In the genomic region with DNA sequence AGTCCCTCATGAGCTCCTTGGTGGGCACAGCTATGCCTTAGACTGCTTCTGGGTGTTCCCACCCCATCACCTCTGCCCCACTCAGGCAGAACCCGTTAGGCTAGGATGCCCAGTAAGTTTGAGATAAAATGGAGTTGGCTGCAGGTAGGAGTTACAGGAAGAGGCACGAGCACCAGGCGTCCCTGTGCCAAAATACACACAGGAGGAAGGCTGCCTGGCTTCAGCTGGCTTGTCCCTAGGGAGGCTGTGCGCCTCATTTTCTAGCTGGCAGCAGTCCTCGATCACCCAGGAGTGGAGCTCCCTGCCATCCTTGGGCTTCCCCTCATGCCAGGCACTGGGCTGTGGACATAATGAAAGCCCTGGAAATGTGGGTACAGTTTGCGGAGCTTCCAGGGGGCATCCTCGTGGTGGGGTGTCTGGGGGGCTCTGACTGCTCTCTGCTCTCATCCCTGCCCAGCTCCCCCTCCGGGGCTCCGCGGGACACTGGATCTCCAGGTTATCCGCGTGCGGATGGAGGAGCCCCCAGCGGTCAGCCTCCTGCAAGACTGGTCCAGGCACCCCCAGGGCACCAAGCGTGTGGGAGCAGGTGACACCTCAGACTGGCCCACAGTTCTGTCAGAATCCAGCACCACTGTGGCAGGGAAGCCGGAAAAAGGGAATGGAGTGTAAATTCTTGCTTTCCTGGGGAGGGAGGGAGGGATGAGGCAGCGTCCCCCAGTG, we compare ENCODE assay signal across 17 cellular contexts. TPM values are rescaled to one million over a fixed set of nuclear protein-coding genes. Genes with fewer than 3 reads are reported as not detected.
DNase-seq lines count a peak whose midpoint lies in the region; ATAC-seq and TF ChIP-seq lines count a peak whose summit lies in the region.
"Had no signal": no experiment of that assay in that cellular context is flagged by ENCODE, and none has a peak within 500 bp of the region (broad histone marks: within the 10 kb centered on the region; RNA-seq: fewer than 3 reads in every experiment).

No MANE protein-coding gene starts in this region.

- TF ChIP-seq CTCF in LNCaP clone FGC (IDR thresholded peaks at IDR 0.05; ENCODE audit: control insufficient read depth, extremely low read depth, insufficient read depth): no peak
- no peak for TF ChIP-seq CTCF in WTC11 (IDR thresholded peaks at IDR 0.05)
- no peak for TF ChIP-seq CTCF in Peyer's patch (IDR thresholded peaks at IDR 0.05)

- H3K27me3 Mint-ChIP-seq in WTC11 (ENCODE audit: low read depth): no peaks in the 10 kb centered on the region
- H3K27me3 Mint-ChIP-seq: B cell had no signal

- H3K23ac ChIP-seq in neuronal stem cell (ENCODE audit: low read depth, low read length, poor library complexity): no peak overlapping the region

- POLR2A ChIA-PET in WTC11 (lab: Charles Lee): no interaction called here

- no CpG with 5 or more reads among the region's 17 CpGs for WGBS in neuronal stem cell (ENCODE audit: extremely low coverage in 2 of 2, insufficient read length in 2 of 2, insufficient replicate concordance in 1 of 2), 2 donors

- no peak overlapping the region for H3K9ac ChIP-seq in neuronal stem cell (ENCODE audit: low read depth, low read length, poor library complexity)

- H3K4me3 ChIP-seq in LNCaP clone FGC (ENCODE audit: low read depth, low read length) (no peak overlapping the region), neuronal stem cell (ENCODE audit: low read length in 2 of 2) (no peak overlapping the region), Peyer's patch (no peak overlapping the region)

- no peak overlapping the region for H2BK120ac ChIP-seq in neuronal stem cell (ENCODE audit: low read depth, low read length)

- H3K18ac ChIP-seq in neuronal stem cell (ENCODE audit: low read length): peak overlapping the region; percentile 17

- no peak overlapping the region for H3K4me2 ChIP-seq in neuronal stem cell (ENCODE audit: insufficient read depth, low read length, poor library complexity, severe bottlenecking)

- H3K14ac ChIP-seq in neuronal stem cell (ENCODE audit: low read length): no peak overlapping the region

- H3K79me1 ChIP-seq in neuronal stem cell (ENCODE audit: low read depth, low read length): peaks cover 6% of the 10 kb centered on the region

- H2BK15ac ChIP-seq in neuronal stem cell (ENCODE audit: low read length): no peak overlapping the region

- no peak overlapping the region for H4K91ac ChIP-seq in neuronal stem cell (ENCODE audit: low read depth, low read length, poor library complexity)

- no peak overlapping the region for H3K27ac Mint-ChIP-seq in WTC11
- H3K27ac Mint-ChIP-seq: B cell; CD8-positive, alpha-beta T cell; T-helper 1 cell treated with Interleukin-12 subunit alpha and Interleukin-12 subunit beta and Interleukin-4 antibody, amounts not matched to agents 30 μg/mL and 1 μg/mL, for 36 hours had no signal

- no peak overlapping the region for H3K4me3 Mint-ChIP-seq in WTC11
- H3K4me3 Mint-ChIP-seq: B cell; CD8-positive, alpha-beta T cell; T-helper 1 cell treated with Interleukin-12 subunit alpha and Interleukin-12 subunit beta and Interleukin-4 antibody, amounts not matched to agents 30 μg/mL and 1 μg/mL, for 36 hours had no signal

- peaks cover 50 to 71% of the 10 kb centered on the region in 2 donors for H3K36me3 ChIP-seq in neuronal stem cell (replicated peaks in 1 of 2; ENCODE audit: control insufficient read depth in 2 of 2, insufficient read depth in 2 of 2, low read length in 2 of 2)
- H3K36me3 ChIP-seq in Peyer's patch: peaks cover 0 to 26% (median 0%) of the 10 kb centered on the region in 3 donors

- no peak for TF ChIP-seq POLR2A in Peyer's patch (IDR thresholded peaks at IDR 0.05)

- H3K27ac ChIP-seq in neuronal stem cell (replicated peaks; ENCODE audit: low read length): no peak overlapping the region
- H3K27ac ChIP-seq in Peyer's patch: no peak overlapping the region

- peaks cover 20% of the 10 kb centered on the region for H3K4me1 Mint-ChIP-seq in WTC11
- H3K4me1 Mint-ChIP-seq: B cell had no signal

- peaks cover 43% of the 10 kb centered on the region for H3K36me3 Mint-ChIP-seq in WTC11

- H2BK12ac ChIP-seq in neuronal stem cell (ENCODE audit: low read length): no peak overlapping the region

- H3K4me1 ChIP-seq in neuronal stem cell (ENCODE audit: control insufficient read depth in 2 of 2, insufficient read depth in 1 of 2, low read depth in 1 of 2, low read length in 2 of 2) (peaks cover 0 to 4% of the 10 kb centered on the region in 2 donors), Peyer's patch (no peaks in the 10 kb centered on the region)

- no peak overlapping the region for H4K8ac ChIP-seq in neuronal stem cell (ENCODE audit: low read depth, low read length)

- H2AFZ ChIP-seq in neuronal stem cell (ENCODE audit: low read length): no peak overlapping the region

- no peak overlapping the region for H3K4ac ChIP-seq in neuronal stem cell (ENCODE audit: low read length)

- ATAC-seq in WTC11: no peak
- ATAC-seq: CD8-positive, alpha-beta T cell had no signal

- DNase-seq in LNCaP clone FGC (ENCODE audit: low read depth) (peak; percentile 68), NCI-H2029 treated with DMSO at 0.1 percent for 48 hours (lab: John Stamatoyannopoulos, UW) (peak; percentile 74), WTC11 (ENCODE audit: low spot score) (no peak), neuronal stem cell (ENCODE audit: low spot score) (no peak), NCI-H1417 treated with DMSO at 0.1 percent for 48 hours (lab: John Stamatoyannopoulos, UW) (no peak), Peyer's patch (no peak)
- no peak for DNase-seq in activated CD4-positive, alpha-beta T cell treated with anti-CD3 and anti-CD28 coated beads, Interleukin-2, amount 50 U/mL, for 4 hours
- DNase-seq: CD8-positive, alpha-beta T cell; DND-41; GDM1; Kasumi-1; NCI-H187 treated with DMSO at 0.1 percent for 48 hours; NCI-H446; NCI-H774; SHP77 treated with DMSO at 0.1 percent for 48 hours had no signal

- CTCF ChIA-PET in WTC11 (lab: Charles Lee): interaction anchor here (1.5 kb wide), 1 partner anchor 119 kb away, joined by 8 read pairs; no protein-coding TSS in a partner anchor

- H3K9me3 ChIP-seq in neuronal stem cell (replicated peaks in 1 of 2; ENCODE audit: control insufficient read depth in 2 of 2, insufficient read depth in 1 of 2, low read depth in 1 of 2, low read length in 2 of 2) (no peaks in the 10 kb centered on the region), Peyer's patch (no peaks in the 10 kb centered on the region)

- H2BK5ac ChIP-seq in neuronal stem cell (ENCODE audit: low read length): peak overlapping the region; percentile 11

- H2AK5ac ChIP-seq in neuronal stem cell (ENCODE audit: low read depth, low read length): no peak overlapping the region

- H3K27me3 ChIP-seq in neuronal stem cell (ENCODE audit: control insufficient read depth in 3 of 3, insufficient read depth in 3 of 3, low read depth in 1 of 3, low read length in 3 of 3): no peaks in the 10 kb centered on the region
- no peaks in the 10 kb centered on the region for H3K27me3 ChIP-seq in Peyer's patch

- no peaks in the 10 kb centered on the region for H3K9me3 Mint-ChIP-seq in WTC11
- H3K9me3 Mint-ChIP-seq: CD8-positive, alpha-beta T cell; T-helper 1 cell treated with Interleukin-12 subunit alpha and Interleukin-12 subunit beta and Interleukin-4 antibody, amounts not matched to agents 30 μg/mL and 1 μg/mL, for 36 hours had no signal

TF ChIP-seq in WTC11, 78 proteins besides CTCF, POLR2A, EP300 and RAD21 (continues in another document):
- TF ChIP-seq ETV6 (CRISPR knock-in tag; IDR thresholded peaks at IDR 0.05) (0 out of 2 replicates have a peak, but pooled peaks have one; percentile 30), ATF1 (CRISPR knock-in tag; IDR thresholded peaks at IDR 0.05) (no peak)
- TF ChIP-seq, protein P1, sequence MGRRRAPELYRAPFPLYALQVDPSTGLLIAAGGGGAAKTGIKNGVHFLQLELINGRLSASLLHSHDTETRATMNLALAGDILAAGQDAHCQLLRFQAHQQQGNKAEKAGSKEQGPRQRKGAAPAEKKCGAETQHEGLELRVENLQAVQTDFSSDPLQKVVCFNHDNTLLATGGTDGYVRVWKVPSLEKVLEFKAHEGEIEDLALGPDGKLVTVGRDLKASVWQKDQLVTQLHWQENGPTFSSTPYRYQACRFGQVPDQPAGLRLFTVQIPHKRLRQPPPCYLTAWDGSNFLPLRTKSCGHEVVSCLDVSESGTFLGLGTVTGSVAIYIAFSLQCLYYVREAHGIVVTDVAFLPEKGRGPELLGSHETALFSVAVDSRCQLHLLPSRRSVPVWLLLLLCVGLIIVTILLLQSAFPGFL (CRISPR knock-in tag; IDR thresholded peaks at IDR 0.05; ENCODE audit: borderline replicate concordance): no peak

RNA-seq across cellular contexts. Expression of gene MARK2, which starts 12.3 kb away (rescaled TPM):
- total RNA-seq in WTC11 (2021): 50.8 to 57.4 TPM (median 51.4 TPM) in 3 replicates
- polyA plus RNA-seq in neuronal stem cell (2013, experiment 1 of 2): 29.7 TPM
- 29.6 TPM for polyA plus RNA-seq in neuronal stem cell (2013, experiment 2 of 2)
- 10 to 100 TPM; 34.7 to 82.9 (median 72.1) TPM for total RNA-seq in Peyer's patch

RNA-seq across cellular contexts. Expression of gene SPINDOC, which starts 13.4 kb away (rescaled TPM):
- 93.8 to 108 TPM (median 106 TPM) in 3 replicates for total RNA-seq in WTC11 (2021)
- 75.8 TPM for polyA plus RNA-seq in neuronal stem cell (2013, experiment 1 of 2)
- 74.3 TPM for polyA plus RNA-seq in neuronal stem cell (2013, experiment 2 of 2)
- total RNA-seq in Peyer's patch: 10 to 100 TPM in 1 of 4 donors, 1 to 10 TPM in 3; 3.5 to 15.7 (median 6.4) TPM

RNA-seq across cellular contexts. Expression of gene ZFTA, which starts 58.1 kb away (rescaled TPM):
- total RNA-seq in WTC11 (2021) (44.7 to 47.2 TPM (median 45.6 TPM) in 3 replicates), Peyer's patch (10 to 100 TPM in 1 of 4 donors, 1 to 10 TPM in 3; 3.7 to 10.5 (median 8.5) TPM)
- 30.6 TPM for polyA plus RNA-seq in neuronal stem cell (2013, experiment 1 of 2)
- 29.7 TPM for polyA plus RNA-seq in neuronal stem cell (2013, experiment 2 of 2)

Comparison
In these comparisons a context has a peak if more than half of its experiments do, and no peak if none do; other contexts are left out.
1. DNase-seq: peak in LNCaP clone FGC (single experiment) and NCI-H2029 treated with DMSO at 0.1 percent for 48 hours (single experiment); none in WTC11 (single experiment), neuronal stem cell (single experiment), activated CD4-positive, alpha-beta T cell treated with anti-CD3 and anti-CD28 coated beads, Interleukin-2, amount 50 U/mL, for 4 hours (0 of 2), NCI-H1417 treated with DMSO at 0.1 percent for 48 hours (single experiment) and Peyer's patch (0 of 3).